In genomic region chr13:98809345-98809777, GRCh38 we compare ENCODE assay signal across 1 cellular context.
TF ChIP-seq lines count a peak whose summit lies in the region.

No MANE protein-coding gene starts in this region.

TF ChIP-seq in HepG2, 621 proteins besides CTCF, POLR2A, EP300 and RAD21 (continued from another document):
- TF ChIP-seq ZMAT5 (CRISPR knock-in tag; IDR thresholded peaks at IDR 0.05; ENCODE audit: borderline replicate concordance, low read depth) (no peak), GABPB1 (CRISPR knock-in tag; IDR thresholded peaks at IDR 0.05) (0 out of 2 replicates have a peak, but pooled peaks have one; percentile 27), ZNF20 (CRISPR knock-in tag; IDR thresholded peaks at IDR 0.05) (no peak), ONECUT2 (CRISPR knock-in tag; IDR thresholded peaks at IDR 0.05) (peak; percentile 63), SALL1 (CRISPR knock-in tag; IDR thresholded peaks at IDR 0.05) (peak; percentile 36; the same call in 1 of the 2 replicates), SOX6 (IDR thresholded peaks at IDR 0.05) (no peak), SOX6 (CRISPR knock-in tag; IDR thresholded peaks at IDR 0.05) (peak; percentile 57), KMT2A (CRISPR knock-in tag; IDR thresholded peaks at IDR 0.05) (no peak), ARHGAP35 (CRISPR knock-in tag; IDR thresholded peaks at IDR 0.05; ENCODE audit: borderline replicate concordance) (no peak), ELF3 (CRISPR knock-in tag; IDR thresholded peaks at IDR 0.05) (0 out of 2 replicates have a peak, but pooled peaks have one; percentile 33), SMAD9 (CRISPR knock-in tag; IDR thresholded peaks at IDR 0.05) (no peak), ELF1 (CRISPR knock-in tag; IDR thresholded peaks at IDR 0.05) (peak; percentile 76), ZFX (CRISPR knock-in tag; IDR thresholded peaks at IDR 0.05; ENCODE audit: low read depth) (0 out of 2 replicates have a peak, but pooled peaks have one; percentile 17), ZNF678 (CRISPR knock-in tag; IDR thresholded peaks at IDR 0.05) (no peak)
TF ChIP-seq in HepG2: peak in this region for 10.
